17 cellular contexts compared by ENCODE assay signal in the genomic region with DNA sequence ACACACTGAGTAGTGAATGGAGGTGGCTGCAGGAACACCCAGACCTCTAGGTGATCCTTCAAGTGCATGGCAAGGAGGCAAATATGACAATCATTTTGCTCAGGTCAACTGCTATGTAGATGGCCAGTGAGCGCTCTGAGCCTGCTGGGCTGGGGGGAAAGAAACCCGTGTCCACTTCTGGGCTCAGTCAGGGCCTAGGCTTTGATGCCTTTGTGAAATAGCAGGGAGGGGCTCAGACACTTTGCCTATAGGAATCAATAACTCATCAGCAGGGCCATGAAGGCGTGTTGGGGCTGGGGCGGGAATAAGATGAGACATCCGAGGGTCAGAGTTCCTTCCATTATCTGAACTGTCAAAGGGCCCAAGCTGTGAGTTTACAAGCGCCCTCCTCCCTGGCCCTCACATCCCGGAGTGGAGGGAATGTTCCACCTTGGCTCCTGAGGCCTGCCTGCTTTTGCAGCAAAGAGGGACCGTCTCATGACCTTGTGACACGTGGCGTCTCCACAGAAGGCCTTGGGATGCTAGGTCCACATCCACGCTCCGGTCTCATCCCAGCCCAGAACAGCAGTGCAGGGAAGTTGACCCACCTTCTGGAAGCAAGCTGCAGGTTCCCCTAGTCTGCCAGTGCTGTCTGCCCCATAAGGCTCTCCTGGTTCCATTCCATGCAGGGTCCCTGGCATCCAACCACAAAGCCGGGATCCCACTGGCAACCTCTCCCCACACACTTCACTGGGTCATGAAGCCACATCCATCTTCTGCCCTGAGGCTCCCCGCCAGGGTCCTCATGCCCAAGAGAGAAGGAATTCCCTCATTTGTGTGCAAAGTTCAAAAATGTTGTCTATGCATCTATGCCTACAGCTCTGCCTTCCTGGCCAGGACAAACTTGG.
DNase-seq lines count a peak whose midpoint lies in the region; ATAC-seq and TF ChIP-seq lines count a peak whose summit lies in the region.
"Had no signal": no experiment of that assay in that cellular context is flagged by ENCODE, and none has a peak within 500 bp of the region (broad histone marks: within the 10 kb centered on the region; RNA-seq: fewer than 3 reads in every experiment).

No MANE protein-coding gene starts in this region.

- peaks cover 45% of the 10 kb centered on the region for H3K36me3 Mint-ChIP-seq in activated CD8-positive, alpha-beta T cell treated with anti-CD3 and anti-CD28 coated beads, Interleukin-2, amount 10 ng/mL, durations not matched to agents 7 days and 5 days (ENCODE audit: low read depth)
- H3K36me3 Mint-ChIP-seq in activated CD8-positive, alpha-beta T cell treated with anti-CD3 and anti-CD28 coated beads for 36 hours (ENCODE audit: low read depth), result peaks cover 35% of the 10 kb centered on the region
- H3K36me3 Mint-ChIP-seq in dendritic cell treated with granulocyte-macrophage colony-stimulating factor and Interleukin-4, amounts not matched to agents 40 ng/mL and 50 ng/mL, for 4 days (ENCODE audit: low read depth), result peaks cover 27% of the 10 kb centered on the region

- no peaks in the 10 kb centered on the region for H4K20me1 ChIP-seq in HCT116 (ENCODE audit: insufficient read depth)

- no peaks in the 10 kb centered on the region for H3K9me2 ChIP-seq in HCT116 (ENCODE audit: insufficient read depth)

- H3K27ac ChIP-seq in HCT116 (ENCODE audit: low read depth, low read length), result no peak overlapping the region
- H3K27ac ChIP-seq in skin epidermis, result peak overlapping the region in 15 of 21 experiments; percentile 38 to 79 (median 65)
- H3K27ac ChIP-seq: epithelial cell of prostate, parathyroid adenoma, Peyer's patch, tibial artery had no signal

- POLR2A ChIA-PET in activated CD8-positive, alpha-beta T cell treated with anti-CD3 and anti-CD28 coated beads, Interleukin-2, amount 10 ng/mL, durations not matched to agents 7 days and 5 days (lab: Charles Lee), result no interaction called here
- POLR2A ChIA-PET in activated CD8-positive, alpha-beta T cell treated with anti-CD3 and anti-CD28 coated beads for 36 hours (lab: Charles Lee), result interaction anchor here (0.9 kb wide), 1 partner anchor 10 kb away, joined by 3 read pairs; no protein-coding TSS in a partner anchor
- POLR2A ChIA-PET in HCT116 (lab: Charles Lee), result no interaction called here

- H3K4me3 ChIP-seq in HCT116 (replicated peaks in 1 of 2; ENCODE audit: low read depth in 1 of 2, low read length in 2 of 2), result no peak overlapping the region
- no peak overlapping the region for H3K4me3 ChIP-seq in skin epidermis
- H3K4me3 ChIP-seq: coronary artery, left lung, Peyer's patch, tibial artery had no signal

- peaks cover 9 to 12% of the 10 kb centered on the region in 2 experiments; a peak in 2 of 4 replicates for H3K36me3 ChIP-seq in HCT116 (ENCODE audit: control insufficient read depth in 1 of 2, insufficient read depth in 2 of 2, low read length in 2 of 2)

- CTCF ChIA-PET in activated CD8-positive, alpha-beta T cell treated with anti-CD3 and anti-CD28 coated beads, Interleukin-2, amount 10 ng/mL, durations not matched to agents 7 days and 5 days (lab: Charles Lee), result no interaction called here
- CTCF ChIA-PET in activated CD8-positive, alpha-beta T cell treated with anti-CD3 and anti-CD28 coated beads for 36 hours (lab: Charles Lee), result no interaction called here
- CTCF ChIA-PET in HCT116 (lab: Charles Lee), result no interaction called here

- no peak for TF ChIP-seq RAD21 in HCT116 (IDR thresholded peaks at IDR 0.05; ENCODE audit: low read depth)

- H3K79me2 ChIP-seq in HCT116 (ENCODE audit: insufficient read depth, low read length), result peaks cover 11% of the 10 kb centered on the region; the same call in 1 of the 2 replicates
- H3K79me2 ChIP-seq: parathyroid adenoma had no signal

- TF ChIP-seq POLR2A in HCT116 (IDR thresholded peaks at IDR 0.05; ENCODE audit: borderline replicate concordance, extremely low read depth, insufficient read depth, insufficient read length), result no peak

- RAD21 ChIA-PET in HCT116 (lab: Charles Lee; ENCODE audit: low non-redundant PET in 1 of 2, low total read pairs in 2 of 2, uncharacterized antibody in 2 of 2, unreplicated experiment in 2 of 2), result no interaction called here

- H3K9me3 Mint-ChIP-seq in activated CD8-positive, alpha-beta T cell treated with anti-CD3 and anti-CD28 coated beads, Interleukin-2, amount 10 ng/mL, durations not matched to agents 7 days and 5 days (ENCODE audit: insufficient read depth), result no peaks in the 10 kb centered on the region
- H3K9me3 Mint-ChIP-seq in activated CD8-positive, alpha-beta T cell treated with anti-CD3 and anti-CD28 coated beads for 36 hours, result no peaks in the 10 kb centered on the region
- no peaks in the 10 kb centered on the region for H3K9me3 Mint-ChIP-seq in dendritic cell treated with granulocyte-macrophage colony-stimulating factor and Interleukin-4, amounts not matched to agents 40 ng/mL and 50 ng/mL, for 4 days
- H3K9me3 Mint-ChIP-seq: activated CD4-positive, alpha-beta memory T cell treated with anti-CD3 and anti-CD28 coated beads, Interleukin-2, amount 10 ng/mL, durations not matched to agents 7 days and 5 days had no signal

- H3K27me3 ChIP-seq in HCT116 (ENCODE audit: insufficient read depth, low read length), result no peaks in the 10 kb centered on the region
- H3K27me3 ChIP-seq: left lung, Peyer's patch, tibial artery had no signal

- H3K27me3 Mint-ChIP-seq in activated CD8-positive, alpha-beta T cell treated with anti-CD3 and anti-CD28 coated beads, Interleukin-2, amount 10 ng/mL, durations not matched to agents 7 days and 5 days (ENCODE audit: low read depth), result no peaks in the 10 kb centered on the region
- H3K27me3 Mint-ChIP-seq in activated CD8-positive, alpha-beta T cell treated with anti-CD3 and anti-CD28 coated beads for 36 hours, result no peaks in the 10 kb centered on the region
- no peaks in the 10 kb centered on the region for H3K27me3 Mint-ChIP-seq in dendritic cell treated with granulocyte-macrophage colony-stimulating factor and Interleukin-4, amounts not matched to agents 40 ng/mL and 50 ng/mL, for 4 days
- H3K27me3 Mint-ChIP-seq: activated CD4-positive, alpha-beta memory T cell treated with anti-CD3 and anti-CD28 coated beads, Interleukin-2, amount 10 ng/mL, durations not matched to agents 7 days and 5 days; CD4-positive, CD25-positive, alpha-beta regulatory T cell had no signal

- H3K27ac Mint-ChIP-seq in activated CD8-positive, alpha-beta T cell treated with anti-CD3 and anti-CD28 coated beads, Interleukin-2, amount 10 ng/mL, durations not matched to agents 7 days and 5 days, result peak overlapping the region; percentile 23
- H3K27ac Mint-ChIP-seq in activated CD8-positive, alpha-beta T cell treated with anti-CD3 and anti-CD28 coated beads for 36 hours, result no peak overlapping the region
- peak overlapping the region; percentile 82 for H3K27ac Mint-ChIP-seq in dendritic cell treated with granulocyte-macrophage colony-stimulating factor and Interleukin-4, amounts not matched to agents 40 ng/mL and 50 ng/mL, for 4 days
- H3K27ac Mint-ChIP-seq: activated CD4-positive, alpha-beta memory T cell treated with anti-CD3 and anti-CD28 coated beads, Interleukin-2, amount 10 ng/mL, durations not matched to agents 7 days and 5 days had no signal

- H3K4me2 ChIP-seq in HCT116 (ENCODE audit: low read length), result no peak overlapping the region

- intact Hi-C loops in activated CD8-positive, alpha-beta T cell treated with anti-CD3 and anti-CD28 coated beads for 36 hours (cut with micrococcal nuclease), result no loop called here
- intact Hi-C loops in HCT116 (cut with micrococcal nuclease), result no loop called here
- intact Hi-C loops in dendritic cell treated with granulocyte-macrophage colony-stimulating factor and Interleukin-4, amounts not matched to agents 40 ng/mL and 50 ng/mL, for 4 days (cut with micrococcal nuclease), result no loop called here

- H3K4me1 ChIP-seq in HCT116 (ENCODE audit: control insufficient read depth in 1 of 2, insufficient read depth in 2 of 2, low read length in 2 of 2), result peaks cover 0 to 4% of the 10 kb centered on the region in 2 experiments; a peak in 2 of 4 replicates
- H3K4me1 ChIP-seq: parathyroid adenoma had no signal

- H2AFZ ChIP-seq in HCT116 (ENCODE audit: low read depth, low read length, poor library complexity, severe bottlenecking), result no peak overlapping the region
- H2AFZ ChIP-seq: parathyroid adenoma had no signal

- ATAC-seq in activated CD8-positive, alpha-beta T cell treated with anti-CD3 and anti-CD28 coated beads, Interleukin-2, amount 10 ng/mL, durations not matched to agents 7 days and 5 days, result no peak
- ATAC-seq in activated CD8-positive, alpha-beta T cell treated with anti-CD3 and anti-CD28 coated beads for 36 hours, result no peak
- no peak for ATAC-seq in HCT116
- ATAC-seq: left lung had no signal

- BruUV-seq in HCT116 (replicated peaks; lab: Mats Ljungman, UMichigan), result no TSS peak

- H3K9ac ChIP-seq in HCT116 (ENCODE audit: low read length), result no peak overlapping the region
- H3K9ac ChIP-seq: parathyroid adenoma had no signal

- H3K4me1 Mint-ChIP-seq in activated CD8-positive, alpha-beta T cell treated with anti-CD3 and anti-CD28 coated beads, Interleukin-2, amount 10 ng/mL, durations not matched to agents 7 days and 5 days (ENCODE audit: low read depth), result peaks cover 64% of the 10 kb centered on the region
- peaks cover 34% of the 10 kb centered on the region for H3K4me1 Mint-ChIP-seq in activated CD8-positive, alpha-beta T cell treated with anti-CD3 and anti-CD28 coated beads for 36 hours (ENCODE audit: low read depth)
- peaks cover 86% of the 10 kb centered on the region for H3K4me1 Mint-ChIP-seq in dendritic cell treated with granulocyte-macrophage colony-stimulating factor and Interleukin-4, amounts not matched to agents 40 ng/mL and 50 ng/mL, for 4 days (ENCODE audit: low read depth)

- H3K9me3 ChIP-seq in HCT116 (ENCODE audit: control insufficient read depth in 1 of 2, insufficient read depth in 1 of 2, low read depth in 1 of 2, low read length in 2 of 2), result no peaks in the 10 kb centered on the region
- H3K9me3 ChIP-seq: left lung, Peyer's patch, tibial artery had no signal

- no peak overlapping the region for H3K4me3 Mint-ChIP-seq in activated CD8-positive, alpha-beta T cell treated with anti-CD3 and anti-CD28 coated beads, Interleukin-2, amount 10 ng/mL, durations not matched to agents 7 days and 5 days
- no peak overlapping the region for H3K4me3 Mint-ChIP-seq in activated CD8-positive, alpha-beta T cell treated with anti-CD3 and anti-CD28 coated beads for 36 hours
- H3K4me3 Mint-ChIP-seq in dendritic cell treated with granulocyte-macrophage colony-stimulating factor and Interleukin-4, amounts not matched to agents 40 ng/mL and 50 ng/mL, for 4 days, result peak overlapping the region; percentile 27
- H3K4me3 Mint-ChIP-seq: activated CD4-positive, alpha-beta memory T cell treated with anti-CD3 and anti-CD28 coated beads, Interleukin-2, amount 10 ng/mL, durations not matched to agents 7 days and 5 days; CD4-positive, CD25-positive, alpha-beta regulatory T cell had no signal

- no peak for TF ChIP-seq CTCF in activated CD8-positive, alpha-beta T cell treated with anti-CD3 and anti-CD28 coated beads for 36 hours (IDR thresholded peaks at IDR 0.05)
- no peak for TF ChIP-seq CTCF in HCT116 (IDR thresholded peaks at IDR 0.05 in 2 of 3, conservative IDR thresholded peaks at IDR 0.05 in 1 of 3; ENCODE audit: borderline replicate concordance in 1 of 3, insufficient read depth in 1 of 3, low read depth in 2 of 3, low read length in 2 of 3)

- DNase-seq in activated CD8-positive, alpha-beta T cell treated with anti-CD3 and anti-CD28 coated beads, Interleukin-2, amount 10 ng/mL, durations not matched to agents 7 days and 5 days, result no peak
- no peak for DNase-seq in activated CD8-positive, alpha-beta T cell treated with anti-CD3 and anti-CD28 coated beads for 36 hours
- DNase-seq in HCT116 (ENCODE audit: low read depth, low spot score), result no peak
- DNase-seq in midbrain (lab: John Stamatoyannopoulos, UW), result no peak
- DNase-seq in medulla oblongata (ENCODE audit: extremely low spot score), result no peak
- DNase-seq in kidney glomerular epithelial cell (lab: John Stamatoyannopoulos, UW), result no peak
- DNase-seq: activated CD4-positive, alpha-beta memory T cell treated with anti-CD3 and anti-CD28 coated beads, Interleukin-2, amount 10 ng/mL, durations not matched to agents 7 days and 5 days; aorta; CD4-positive, CD25-positive, alpha-beta regulatory T cell; left lung; Peyer's patch; tibial artery had no signal
